17 cellular contexts compared by ENCODE assay signal in genomic region chr22:30332551-30332950, GRCh38. TPM values are rescaled to one million over a fixed set of nuclear protein-coding genes. Genes with fewer than 3 reads are reported as not detected.
DNase-seq lines count a peak whose midpoint lies in the region; TF ChIP-seq lines count a peak whose summit lies in the region.
"Had no signal": no experiment of that assay in that cellular context is flagged by ENCODE, and none has a peak within 500 bp of the region (broad histone marks: within the 10 kb centered on the region; RNA-seq: fewer than 3 reads in every experiment).

No MANE protein-coding gene starts in this region.

- H3K14ac ChIP-seq in trophoblast cell (ENCODE audit: low read length) = peak overlapping the region; percentile 58

- H3K9ac ChIP-seq in trophoblast cell (ENCODE audit: low read length) = no peak overlapping the region

- WGBS in trophoblast cell (ENCODE audit: extremely low coverage, insufficient coverage, insufficient read length) = no CpG with 5 or more reads among the region's 5 CpGs

- POLR2A ChIA-PET in activated CD4-positive, alpha-beta memory T cell treated with anti-CD3 and anti-CD28 coated beads for 36 hours (lab: Charles Lee) = interaction anchor here (1.8 kb wide), 1 partner anchor 24 kb away, joined by 8 read pairs; the partner anchor contains the start of genes CCDC157 and SF3A1

- intact Hi-C loops in activated CD4-positive, alpha-beta memory T cell treated with anti-CD3 and anti-CD28 coated beads for 36 hours (cut with micrococcal nuclease) = no loop called here
- intact Hi-C loops in CD14-positive monocyte (cut with micrococcal nuclease) = no loop called here

- H4K91ac ChIP-seq in trophoblast cell (ENCODE audit: low read depth, low read length) = peak overlapping the region; percentile 50

- H3K27ac Mint-ChIP-seq in activated CD4-positive, alpha-beta memory T cell treated with anti-CD3 and anti-CD28 coated beads for 36 hours = peak overlapping the region; percentile 83
- H3K27ac Mint-ChIP-seq in CD14-positive monocyte = peak overlapping the region in 1 of 7 donors; percentile 74
- H3K27ac Mint-ChIP-seq: dendritic cell treated with granulocyte-macrophage colony-stimulating factor and Interleukin-4, amounts not matched to agents 40 ng/mL and 50 ng/mL, for 4 days had no signal

- H3K23ac ChIP-seq in trophoblast cell (ENCODE audit: low read length) = no peak overlapping the region

- DNase-seq in COLO829 (ENCODE audit: low spot score) (peak; percentile 98), epidermal melanocyte (ENCODE audit: insufficient read length, low spot score) (peak; percentile 72), trophoblast cell (no peak), CD14-positive monocyte (ENCODE audit: low spot score) (no peak), erythroblast (lab: John Stamatoyannopoulos, UW) (no peak), SKM-1 treated with dmso at 0.1 percent for 144 hours (lab: John Stamatoyannopoulos, UW; ENCODE audit: unreplicated experiment) (no peak)
- no peak for DNase-seq in activated CD4-positive, alpha-beta memory T cell treated with anti-CD3 and anti-CD28 coated beads for 36 hours
- DNase-seq: AML-193; body of pancreas; Caco-2; foreskin fibroblast; NCI-H1694; NCI-H82; OCI-M1; SHP77 treated with DMSO at 0.1 percent for 48 hours; stimulated activated CD4-positive, alpha-beta T cell treated with anti-CD3 and anti-CD28 coated beads, Interleukin-12 subunit alpha, Interleukin-12 subunit beta, amount 100 ng/mL, for 4 hours had no signal

- H2BK5ac ChIP-seq in trophoblast cell (ENCODE audit: low read depth, low read length, poor library complexity) = peak overlapping the region; percentile 50

- H3K4me1 Mint-ChIP-seq in activated CD4-positive, alpha-beta memory T cell treated with anti-CD3 and anti-CD28 coated beads for 36 hours (ENCODE audit: low read depth) = peaks cover 46% of the 10 kb centered on the region
- peaks cover 3% of the 10 kb centered on the region for H3K4me1 Mint-ChIP-seq in CD14-positive monocyte

- no peak overlapping the region for H2AFZ ChIP-seq in trophoblast cell (ENCODE audit: insufficient read depth, low read length, poor library complexity)

- TF ChIP-seq CTCF in CD14-positive monocyte (IDR thresholded peaks at IDR 0.05) = no peak

- H3K27me3 ChIP-seq in trophoblast cell (ENCODE audit: insufficient read depth, low read length) = no peaks in the 10 kb centered on the region
- H3K27me3 ChIP-seq: body of pancreas had no signal

- CTCF ChIA-PET in activated CD4-positive, alpha-beta memory T cell treated with anti-CD3 and anti-CD28 coated beads for 36 hours (lab: Charles Lee) = interaction anchor here (1.1 to 3.9 kb wide), 2 partner anchors 44 to 69 kb away, joined by 4 to 25 read pairs; partner anchors contain the start of gene CASTOR1

- peak overlapping the region; percentile 49 for H2BK120ac ChIP-seq in trophoblast cell (ENCODE audit: insufficient read depth, low read length, poor library complexity)

- peak overlapping the region; percentile 10 for H3K18ac ChIP-seq in trophoblast cell (ENCODE audit: low read length)

- H3K9me3 Mint-ChIP-seq in activated CD4-positive, alpha-beta memory T cell treated with anti-CD3 and anti-CD28 coated beads for 36 hours = no peaks in the 10 kb centered on the region
- no peaks in the 10 kb centered on the region for H3K9me3 Mint-ChIP-seq in CD14-positive monocyte
- H3K9me3 Mint-ChIP-seq: dendritic cell treated with granulocyte-macrophage colony-stimulating factor and Interleukin-4, amounts not matched to agents 40 ng/mL and 50 ng/mL, for 4 days had no signal

- H3K4me2 ChIP-seq in trophoblast cell (ENCODE audit: low read length) = no peak overlapping the region

- peak overlapping the region; percentile 14 for H4K8ac ChIP-seq in trophoblast cell (ENCODE audit: low read depth, low read length)

- no peaks in the 10 kb centered on the region for H3K27me3 Mint-ChIP-seq in activated CD4-positive, alpha-beta memory T cell treated with anti-CD3 and anti-CD28 coated beads for 36 hours
- H3K27me3 Mint-ChIP-seq in CD14-positive monocyte (ENCODE audit: low read depth in 3 of 3) = no peaks in the 10 kb centered on the region
- H3K27me3 Mint-ChIP-seq: dendritic cell treated with granulocyte-macrophage colony-stimulating factor and Interleukin-4, amounts not matched to agents 40 ng/mL and 50 ng/mL, for 4 days had no signal

- no peak overlapping the region for H3K4me3 Mint-ChIP-seq in activated CD4-positive, alpha-beta memory T cell treated with anti-CD3 and anti-CD28 coated beads for 36 hours
- H3K4me3 Mint-ChIP-seq in CD14-positive monocyte = no peak overlapping the region
- H3K4me3 Mint-ChIP-seq: dendritic cell treated with granulocyte-macrophage colony-stimulating factor and Interleukin-4, amounts not matched to agents 40 ng/mL and 50 ng/mL, for 4 days had no signal

- peak overlapping the region; percentile 60 for H3K27ac ChIP-seq in trophoblast cell (ENCODE audit: low read depth, low read length)

- peaks cover 2% of the 10 kb centered on the region for H3K9me3 ChIP-seq in trophoblast cell (ENCODE audit: insufficient read depth, low read depth, low read length)
- H3K9me3 ChIP-seq: body of pancreas, Caco-2 had no signal

- H2BK12ac ChIP-seq in trophoblast cell (ENCODE audit: low read length) = peak overlapping the region; percentile 47

- peaks cover 61% of the 10 kb centered on the region for H3K36me3 Mint-ChIP-seq in activated CD4-positive, alpha-beta memory T cell treated with anti-CD3 and anti-CD28 coated beads for 36 hours
- H3K36me3 Mint-ChIP-seq in CD14-positive monocyte = peaks cover 67 to 73% of the 10 kb centered on the region in 2 donors

- H3K79me1 ChIP-seq in trophoblast cell (ENCODE audit: low read length) = peaks cover 36% of the 10 kb centered on the region

- peak overlapping the region; percentile 49 for H2AK5ac ChIP-seq in trophoblast cell (ENCODE audit: low read length)

- H4K12ac ChIP-seq in trophoblast cell (ENCODE audit: low read depth, low read length) = no peak overlapping the region

- peaks cover 30 to 32% of the 10 kb centered on the region in 2 experiments for H3K4me1 ChIP-seq in trophoblast cell (ENCODE audit: control insufficient read depth in 1 of 2, insufficient read depth in 2 of 2, low read length in 2 of 2)

- no peak for TF ChIP-seq POLR2A in erythroblast (IDR thresholded peaks at IDR 0.05; ENCODE audit: low read length)

- no peak overlapping the region for H3K4me3 ChIP-seq in trophoblast cell (ENCODE audit: low read depth, low read length)
- H3K4me3 ChIP-seq: body of pancreas had no signal

- H3K4ac ChIP-seq in trophoblast cell (ENCODE audit: low read depth, low read length) = peak overlapping the region; percentile 18

- peaks cover 3% of the 10 kb centered on the region for H3K79me2 ChIP-seq in trophoblast cell (ENCODE audit: control insufficient read depth, insufficient read depth, low read length, poor library complexity)

- peaks cover 43 to 51% of the 10 kb centered on the region in 2 experiments for H3K36me3 ChIP-seq in trophoblast cell (ENCODE audit: control insufficient read depth in 1 of 2, insufficient read depth in 2 of 2, low read length in 2 of 2)

RNA-seq across cellular contexts. Expression of gene TBC1D10A, which starts 5.8 kb away (rescaled TPM):
- total RNA-seq in activated CD4-positive, alpha-beta memory T cell treated with anti-CD3 and anti-CD28 coated beads for 36 hours = 10 to 100 TPM; 28.9 to 29.0 TPM
- 43.9 and 46.1 TPM in 2 replicates for polyA plus RNA-seq in trophoblast cell (2013)
- 10 to 100 TPM; 13.4 to 21.8 TPM for polyA plus RNA-seq in CD14-positive monocyte

RNA-seq across cellular contexts. Expression of gene SF3A1, which starts 24.1 kb away (rescaled TPM):
- total RNA-seq in activated CD4-positive, alpha-beta memory T cell treated with anti-CD3 and anti-CD28 coated beads for 36 hours = 100 to 1,000 TPM; 255 to 273 TPM
- polyA plus RNA-seq in trophoblast cell (2013) = 188 and 193 TPM in 2 replicates
- polyA plus RNA-seq in CD14-positive monocyte = 10 to 100 TPM; 34.7 to 52.1 TPM

RNA-seq across cellular contexts. Expression of gene CCDC157, which starts 24.3 kb away (rescaled TPM):
- 1 to 10 TPM; 2.1 to 2.9 TPM for total RNA-seq in activated CD4-positive, alpha-beta memory T cell treated with anti-CD3 and anti-CD28 coated beads for 36 hours
- polyA plus RNA-seq in trophoblast cell (2013) = 1.8 and 2.1 TPM in 2 replicates
- polyA plus RNA-seq in CD14-positive monocyte = under 1 TPM; 0.50 to 0.54 TPM

RNA-seq across cellular contexts. Expression of gene CASTOR1, which starts 43.2 kb away (rescaled TPM):
- 1 to 10 TPM; 3.6 to 4.0 TPM for total RNA-seq in activated CD4-positive, alpha-beta memory T cell treated with anti-CD3 and anti-CD28 coated beads for 36 hours
- 41.1 and 44.2 TPM in 2 replicates for polyA plus RNA-seq in trophoblast cell (2013)
- polyA plus RNA-seq in CD14-positive monocyte = 1 to 10 TPM; 6.4 to 6.5 TPM

RNA-seq across cellular contexts. Expression of gene RNF215, which starts 54.7 kb away (rescaled TPM):
- 10 to 100 TPM in 1 of 2 experiments, 1 to 10 TPM in 1; 8.8 to 10.2 TPM for total RNA-seq in activated CD4-positive, alpha-beta memory T cell treated with anti-CD3 and anti-CD28 coated beads for 36 hours
- polyA plus RNA-seq in trophoblast cell (2013) = 7.3 and 7.8 TPM in 2 replicates
- polyA plus RNA-seq in CD14-positive monocyte = under 1 TPM; 0.26 to 0.42 TPM

Comparison
In these comparisons a context has a peak if more than half of its experiments do, and no peak if none do; other contexts are left out.
1. DNase-seq: peak in COLO829 (single experiment) and epidermal melanocyte (single experiment); none in activated CD4-positive, alpha-beta memory T cell treated with anti-CD3 and anti-CD28 coated beads for 36 hours (single experiment), trophoblast cell (0 of 2), CD14-positive monocyte (single experiment), erythroblast (0 of 2) and SKM-1 treated with dmso at 0.1 percent for 144 hours (single experiment).